In genomic region chr11:34052036-34052607, GRCh38 we compare ENCODE assay signal across 1 cellular context.
TF ChIP-seq lines count a peak whose summit lies in the region.

No MANE protein-coding gene starts in this region.

TF ChIP-seq in K562, 482 proteins besides CTCF, POLR2A, EP300 and RAD21 (continued from another document and continues in another):
- TF ChIP-seq ZNF398 (CRISPR knock-in tag; IDR thresholded peaks at IDR 0.05) (no peak), POLR2G (IDR thresholded peaks at IDR 0.05; ENCODE audit: low read depth, low read length) (peak; percentile 87), ZEB2 (IDR thresholded peaks at IDR 0.05) (no peak), ZNF41 (CRISPR knock-in tag; conservative IDR thresholded peaks at IDR 0.05) (no peak), LEF1 (IDR thresholded peaks at IDR 0.05) (no peak), ZHX1 (conservative IDR thresholded peaks at IDR 0.05; ENCODE audit: low read length) (no peak), NFRKB (IDR thresholded peaks at IDR 0.05; ENCODE audit: low read depth) (peak; percentile 8; the same call in 1 of the 2 replicates), MTA3 (IDR thresholded peaks at IDR 0.05; ENCODE audit: borderline replicate concordance) (peak; percentile 98), SMAD3 (CRISPR knock-in tag; conservative IDR thresholded peaks at IDR 0.05) (0 out of 2 replicates have a peak, but pooled peaks have one; percentile 11), NONO (IDR thresholded peaks at IDR 0.05; ENCODE audit: low read depth in 2 of 2, low read length in 1 of 2) (peak in 1 of 2 experiments; percentile 91; a peak in 2 of 4 replicates), TGIF2 (CRISPR knock-in tag; IDR thresholded peaks at IDR 0.05) (no peak), PML (IDR thresholded peaks at IDR 0.05; ENCODE audit: low read length) (peak; percentile 50; the same call in 1 of the 2 replicates), PTBP1 (IDR thresholded peaks at IDR 0.05; ENCODE audit: low read depth, low read length) (0 out of 2 replicates have a peak, but pooled peaks have one; percentile 20), MYNN (IDR thresholded peaks at IDR 0.05) (no peak), MYNN (CRISPR knock-in tag; IDR thresholded peaks at IDR 0.05) (no peak), SIN3A (IDR thresholded peaks at IDR 0.05; ENCODE audit: borderline replicate concordance in 2 of 2, control insufficient read depth in 1 of 2, low read depth in 2 of 2, low read length in 2 of 2) (peak; percentile 45 to 78; a peak in 2 of 4 replicates), ZNF76 (CRISPR knock-in tag; IDR thresholded peaks at IDR 0.05; ENCODE audit: borderline replicate concordance) (no peak), FOXM1 (IDR thresholded peaks at IDR 0.05; ENCODE audit: low read depth) (no peak), FOXM1 (CRISPR knock-in tag; IDR thresholded peaks at IDR 0.05; ENCODE audit: low read depth) (no peak), MLX (CRISPR knock-in tag; conservative IDR thresholded peaks at IDR 0.05) (no peak), ZC3H4 (CRISPR knock-in tag; IDR thresholded peaks at IDR 0.05; ENCODE audit: borderline replicate concordance) (no peak), HMGXB4 (CRISPR knock-in tag; IDR thresholded peaks at IDR 0.05) (peak; percentile 2; the same call in 1 of the 2 replicates), ZNF197 (CRISPR knock-in tag; IDR thresholded peaks at IDR 0.05; ENCODE audit: low read depth) (no peak), ELF1 (tag; IDR thresholded peaks at IDR 0.05) (peak; percentile 70; the same call in 1 of the 2 replicates), POLR2AphosphoS2 (IDR thresholded peaks at IDR 0.05; ENCODE audit: low read length) (no peak), E4F1 (CRISPR knock-in tag; IDR thresholded peaks at IDR 0.05; ENCODE audit: borderline replicate concordance) (no peak), CREB1 (IDR thresholded peaks at IDR 0.05) (peak; percentile 63), CREB1 (CRISPR knock-in tag; IDR thresholded peaks at IDR 0.05) (peak; percentile 72), ZNF436 (CRISPR knock-in tag; IDR thresholded peaks at IDR 0.05) (no peak), TOE1 (IDR thresholded peaks at IDR 0.05; ENCODE audit: borderline replicate concordance) (peak; percentile 54; the same call in 1 of the 2 replicates), TOE1 (CRISPR knock-in tag; IDR thresholded peaks at IDR 0.05; ENCODE audit: borderline replicate concordance, low read depth) (no peak), CHCHD3 (CRISPR knock-in tag; IDR thresholded peaks at IDR 0.05) (no peak)
- TF ChIP-seq, protein P1, sequence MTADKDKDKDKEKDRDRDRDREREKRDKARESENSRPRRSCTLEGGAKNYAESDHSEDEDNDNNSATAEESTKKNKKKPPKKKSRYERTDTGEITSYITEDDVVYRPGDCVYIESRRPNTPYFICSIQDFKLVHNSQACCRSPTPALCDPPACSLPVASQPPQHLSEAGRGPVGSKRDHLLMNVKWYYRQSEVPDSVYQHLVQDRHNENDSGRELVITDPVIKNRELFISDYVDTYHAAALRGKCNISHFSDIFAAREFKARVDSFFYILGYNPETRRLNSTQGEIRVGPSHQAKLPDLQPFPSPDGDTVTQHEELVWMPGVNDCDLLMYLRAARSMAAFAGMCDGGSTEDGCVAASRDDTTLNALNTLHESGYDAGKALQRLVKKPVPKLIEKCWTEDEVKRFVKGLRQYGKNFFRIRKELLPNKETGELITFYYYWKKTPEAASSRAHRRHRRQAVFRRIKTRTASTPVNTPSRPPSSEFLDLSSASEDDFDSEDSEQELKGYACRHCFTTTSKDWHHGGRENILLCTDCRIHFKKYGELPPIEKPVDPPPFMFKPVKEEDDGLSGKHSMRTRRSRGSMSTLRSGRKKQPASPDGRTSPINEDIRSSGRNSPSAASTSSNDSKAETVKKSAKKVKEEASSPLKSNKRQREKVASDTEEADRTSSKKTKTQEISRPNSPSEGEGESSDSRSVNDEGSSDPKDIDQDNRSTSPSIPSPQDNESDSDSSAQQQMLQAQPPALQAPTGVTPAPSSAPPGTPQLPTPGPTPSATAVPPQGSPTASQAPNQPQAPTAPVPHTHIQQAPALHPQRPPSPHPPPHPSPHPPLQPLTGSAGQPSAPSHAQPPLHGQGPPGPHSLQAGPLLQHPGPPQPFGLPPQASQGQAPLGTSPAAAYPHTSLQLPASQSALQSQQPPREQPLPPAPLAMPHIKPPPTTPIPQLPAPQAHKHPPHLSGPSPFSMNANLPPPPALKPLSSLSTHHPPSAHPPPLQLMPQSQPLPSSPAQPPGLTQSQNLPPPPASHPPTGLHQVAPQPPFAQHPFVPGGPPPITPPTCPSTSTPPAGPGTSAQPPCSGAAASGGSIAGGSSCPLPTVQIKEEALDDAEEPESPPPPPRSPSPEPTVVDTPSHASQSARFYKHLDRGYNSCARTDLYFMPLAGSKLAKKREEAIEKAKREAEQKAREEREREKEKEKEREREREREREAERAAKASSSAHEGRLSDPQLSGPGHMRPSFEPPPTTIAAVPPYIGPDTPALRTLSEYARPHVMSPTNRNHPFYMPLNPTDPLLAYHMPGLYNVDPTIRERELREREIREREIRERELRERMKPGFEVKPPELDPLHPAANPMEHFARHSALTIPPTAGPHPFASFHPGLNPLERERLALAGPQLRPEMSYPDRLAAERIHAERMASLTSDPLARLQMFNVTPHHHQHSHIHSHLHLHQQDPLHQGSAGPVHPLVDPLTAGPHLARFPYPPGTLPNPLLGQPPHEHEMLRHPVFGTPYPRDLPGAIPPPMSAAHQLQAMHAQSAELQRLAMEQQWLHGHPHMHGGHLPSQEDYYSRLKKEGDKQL (CRISPR knock-in tag; IDR thresholded peaks at IDR 0.05; ENCODE audit: borderline replicate concordance): no peak
- TF ChIP-seq, protein P2, sequence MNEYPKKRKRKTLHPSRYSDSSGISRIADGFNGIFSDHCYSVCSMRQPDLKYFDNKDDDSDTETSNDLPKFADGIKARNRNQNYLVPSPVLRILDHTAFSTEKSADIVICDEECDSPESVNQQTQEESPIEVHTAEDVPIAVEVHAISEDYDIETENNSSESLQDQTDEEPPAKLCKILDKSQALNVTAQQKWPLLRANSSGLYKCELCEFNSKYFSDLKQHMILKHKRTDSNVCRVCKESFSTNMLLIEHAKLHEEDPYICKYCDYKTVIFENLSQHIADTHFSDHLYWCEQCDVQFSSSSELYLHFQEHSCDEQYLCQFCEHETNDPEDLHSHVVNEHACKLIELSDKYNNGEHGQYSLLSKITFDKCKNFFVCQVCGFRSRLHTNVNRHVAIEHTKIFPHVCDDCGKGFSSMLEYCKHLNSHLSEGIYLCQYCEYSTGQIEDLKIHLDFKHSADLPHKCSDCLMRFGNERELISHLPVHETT (CRISPR knock-in tag; conservative IDR thresholded peaks at IDR 0.05 in 1 of 2, IDR thresholded peaks at IDR 0.05 in 1 of 2): peak in 1 of 2 experiments; percentile 99; a peak in 2 of 4 replicates
- TF ChIP-seq, protein P3, sequence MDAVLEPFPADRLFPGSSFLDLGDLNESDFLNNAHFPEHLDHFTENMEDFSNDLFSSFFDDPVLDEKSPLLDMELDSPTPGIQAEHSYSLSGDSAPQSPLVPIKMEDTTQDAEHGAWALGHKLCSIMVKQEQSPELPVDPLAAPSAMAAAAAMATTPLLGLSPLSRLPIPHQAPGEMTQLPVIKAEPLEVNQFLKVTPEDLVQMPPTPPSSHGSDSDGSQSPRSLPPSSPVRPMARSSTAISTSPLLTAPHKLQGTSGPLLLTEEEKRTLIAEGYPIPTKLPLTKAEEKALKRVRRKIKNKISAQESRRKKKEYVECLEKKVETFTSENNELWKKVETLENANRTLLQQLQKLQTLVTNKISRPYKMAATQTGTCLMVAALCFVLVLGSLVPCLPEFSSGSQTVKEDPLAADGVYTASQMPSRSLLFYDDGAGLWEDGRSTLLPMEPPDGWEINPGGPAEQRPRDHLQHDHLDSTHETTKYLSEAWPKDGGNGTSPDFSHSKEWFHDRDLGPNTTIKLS (IDR thresholded peaks at IDR 0.05; ENCODE audit: borderline replicate concordance, low read depth): no peak; the same call in 1 of the 2 replicates
- TF ChIP-seq, protein P4, sequence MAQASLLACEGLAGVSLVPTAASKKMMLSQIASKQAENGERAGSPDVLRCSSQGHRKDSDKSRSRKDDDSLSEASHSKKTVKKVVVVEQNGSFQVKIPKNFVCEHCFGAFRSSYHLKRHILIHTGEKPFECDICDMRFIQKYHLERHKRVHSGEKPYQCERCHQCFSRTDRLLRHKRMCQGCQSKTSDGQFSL (CRISPR knock-in tag; IDR thresholded peaks at IDR 0.05): 0 out of 2 replicates have a peak, but pooled peaks have one; percentile 34
- TF ChIP-seq, protein P4 (tag; IDR thresholded peaks at IDR 0.05): no peak
- TF ChIP-seq, protein P5, sequence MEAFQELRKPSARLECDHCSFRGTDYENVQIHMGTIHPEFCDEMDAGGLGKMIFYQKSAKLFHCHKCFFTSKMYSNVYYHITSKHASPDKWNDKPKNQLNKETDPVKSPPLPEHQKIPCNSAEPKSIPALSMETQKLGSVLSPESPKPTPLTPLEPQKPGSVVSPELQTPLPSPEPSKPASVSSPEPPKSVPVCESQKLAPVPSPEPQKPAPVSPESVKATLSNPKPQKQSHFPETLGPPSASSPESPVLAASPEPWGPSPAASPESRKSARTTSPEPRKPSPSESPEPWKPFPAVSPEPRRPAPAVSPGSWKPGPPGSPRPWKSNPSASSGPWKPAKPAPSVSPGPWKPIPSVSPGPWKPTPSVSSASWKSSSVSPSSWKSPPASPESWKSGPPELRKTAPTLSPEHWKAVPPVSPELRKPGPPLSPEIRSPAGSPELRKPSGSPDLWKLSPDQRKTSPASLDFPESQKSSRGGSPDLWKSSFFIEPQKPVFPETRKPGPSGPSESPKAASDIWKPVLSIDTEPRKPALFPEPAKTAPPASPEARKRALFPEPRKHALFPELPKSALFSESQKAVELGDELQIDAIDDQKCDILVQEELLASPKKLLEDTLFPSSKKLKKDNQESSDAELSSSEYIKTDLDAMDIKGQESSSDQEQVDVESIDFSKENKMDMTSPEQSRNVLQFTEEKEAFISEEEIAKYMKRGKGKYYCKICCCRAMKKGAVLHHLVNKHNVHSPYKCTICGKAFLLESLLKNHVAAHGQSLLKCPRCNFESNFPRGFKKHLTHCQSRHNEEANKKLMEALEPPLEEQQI (IDR thresholded peaks at IDR 0.05): no peak
